ENCODE assay signal across 22 cellular contexts in genomic region chr12:99392091-99392850, GRCh38.
"Had no signal": no experiment of that assay in that cellular context is flagged by ENCODE, and none has a peak within 500 bp of the region (broad histone marks: within the 10 kb centered on the region; RNA-seq: fewer than 3 reads in every experiment).

No MANE protein-coding gene starts in this region.

- ATAC-seq: activated T-cell treated with anti-CD3 and anti-CD28 coated beads, Interleukin-2, amount 50 U/mL, for 4 hours; PC-3; T-helper 17 cell; WTC11 had no signal

- DNase-seq: activated CD4-positive, alpha-beta T cell treated with anti-CD3 and anti-CD28 coated beads for 48 hours; activated CD4-positive, alpha-beta T cell treated with anti-CD3 and anti-CD28 coated beads, Interleukin-2, amount 50 U/mL, for 48 hours; activated CD4-positive, CD25-positive, alpha-beta regulatory T cell treated with anti-CD3 and anti-CD28 coated beads, Interleukin-2, amount 50 U/mL, for 72 hours; activated CD8-positive, alpha-beta memory T cell treated with anti-CD3 and anti-CD28 coated beads for 24 hours; activated effector memory CD4-positive, alpha-beta T cell treated with anti-CD3 and anti-CD28 coated beads, Interleukin-2, amount 50 U/mL, for 16 hours; activated naive CD4-positive, alpha-beta T cell treated with Interleukin-2 at 50 U/mL for 16 hours; activated T-cell treated with anti-CD3 and anti-CD28 coated beads, Interleukin-2, amount 50 U/mL, for 4 hours; cortex of kidney; MV-4-11; NCI-H1105; NCI-H1436; NCI-H1694 treated with DMSO at 0.1 percent for 48 hours; NCI-H2029 treated with DMSO at 0.1 percent for 48 hours; NCI-H345; NCI-H510A; NCI-H526 treated with DMSO at 0.1 percent for 48 hours; NCI-H82; PC-3; SHP77 treated with DMSO at 0.1 percent for 48 hours; T-helper 17 cell; T-helper 9 cell had no signal
